In the genomic region with DNA sequence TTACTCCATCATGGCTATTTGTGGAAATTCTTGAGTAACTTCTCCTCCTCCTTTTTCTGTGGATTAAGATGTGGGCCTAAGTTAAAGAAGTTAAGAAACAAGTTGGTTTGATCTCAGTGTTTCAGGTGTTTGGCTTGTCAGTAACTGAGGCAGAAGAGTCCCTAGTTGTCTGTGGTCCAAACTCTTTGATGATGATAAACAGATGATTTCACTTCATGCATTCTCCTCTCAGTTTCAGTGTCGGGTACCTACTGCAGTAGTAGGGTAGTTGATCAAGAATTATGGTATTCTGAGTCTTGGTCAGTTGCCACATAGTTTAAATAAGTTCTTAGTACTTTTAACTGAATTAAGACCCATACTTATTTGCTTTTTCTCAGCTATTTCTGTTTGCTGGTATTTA, we compare ENCODE assay signal across 2 cellular contexts.
TF ChIP-seq lines count a peak whose summit lies in the region.

No MANE protein-coding gene starts in this region.

TF ChIP-seq in GM12878, 131 proteins besides CTCF, POLR2A, EP300 and RAD21 (continued from another document):
- TF ChIP-seq, protein P1, sequence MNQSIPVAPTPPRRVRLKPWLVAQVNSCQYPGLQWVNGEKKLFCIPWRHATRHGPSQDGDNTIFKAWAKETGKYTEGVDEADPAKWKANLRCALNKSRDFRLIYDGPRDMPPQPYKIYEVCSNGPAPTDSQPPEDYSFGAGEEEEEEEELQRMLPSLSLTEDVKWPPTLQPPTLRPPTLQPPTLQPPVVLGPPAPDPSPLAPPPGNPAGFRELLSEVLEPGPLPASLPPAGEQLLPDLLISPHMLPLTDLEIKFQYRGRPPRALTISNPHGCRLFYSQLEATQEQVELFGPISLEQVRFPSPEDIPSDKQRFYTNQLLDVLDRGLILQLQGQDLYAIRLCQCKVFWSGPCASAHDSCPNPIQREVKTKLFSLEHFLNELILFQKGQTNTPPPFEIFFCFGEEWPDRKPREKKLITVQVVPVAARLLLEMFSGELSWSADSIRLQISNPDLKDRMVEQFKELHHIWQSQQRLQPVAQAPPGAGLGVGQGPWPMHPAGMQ (IDR thresholded peaks at IDR 0.05; ENCODE audit: borderline replicate concordance) = no peak
- TF ChIP-seq ZNF24 (IDR thresholded peaks at IDR 0.05) = peak; percentile 95
- TF ChIP-seq BMI1 (IDR thresholded peaks at IDR 0.05; ENCODE audit: borderline replicate concordance) = no peak
- TF ChIP-seq POLR2AphosphoS2 (IDR thresholded peaks at IDR 0.05; ENCODE audit: low read depth, low read length) = no peak

TF ChIP-seq in GM23338, 12 proteins besides CTCF, POLR2A, EP300 and RAD21 (continued from another document):
- TF ChIP-seq, protein P2, sequence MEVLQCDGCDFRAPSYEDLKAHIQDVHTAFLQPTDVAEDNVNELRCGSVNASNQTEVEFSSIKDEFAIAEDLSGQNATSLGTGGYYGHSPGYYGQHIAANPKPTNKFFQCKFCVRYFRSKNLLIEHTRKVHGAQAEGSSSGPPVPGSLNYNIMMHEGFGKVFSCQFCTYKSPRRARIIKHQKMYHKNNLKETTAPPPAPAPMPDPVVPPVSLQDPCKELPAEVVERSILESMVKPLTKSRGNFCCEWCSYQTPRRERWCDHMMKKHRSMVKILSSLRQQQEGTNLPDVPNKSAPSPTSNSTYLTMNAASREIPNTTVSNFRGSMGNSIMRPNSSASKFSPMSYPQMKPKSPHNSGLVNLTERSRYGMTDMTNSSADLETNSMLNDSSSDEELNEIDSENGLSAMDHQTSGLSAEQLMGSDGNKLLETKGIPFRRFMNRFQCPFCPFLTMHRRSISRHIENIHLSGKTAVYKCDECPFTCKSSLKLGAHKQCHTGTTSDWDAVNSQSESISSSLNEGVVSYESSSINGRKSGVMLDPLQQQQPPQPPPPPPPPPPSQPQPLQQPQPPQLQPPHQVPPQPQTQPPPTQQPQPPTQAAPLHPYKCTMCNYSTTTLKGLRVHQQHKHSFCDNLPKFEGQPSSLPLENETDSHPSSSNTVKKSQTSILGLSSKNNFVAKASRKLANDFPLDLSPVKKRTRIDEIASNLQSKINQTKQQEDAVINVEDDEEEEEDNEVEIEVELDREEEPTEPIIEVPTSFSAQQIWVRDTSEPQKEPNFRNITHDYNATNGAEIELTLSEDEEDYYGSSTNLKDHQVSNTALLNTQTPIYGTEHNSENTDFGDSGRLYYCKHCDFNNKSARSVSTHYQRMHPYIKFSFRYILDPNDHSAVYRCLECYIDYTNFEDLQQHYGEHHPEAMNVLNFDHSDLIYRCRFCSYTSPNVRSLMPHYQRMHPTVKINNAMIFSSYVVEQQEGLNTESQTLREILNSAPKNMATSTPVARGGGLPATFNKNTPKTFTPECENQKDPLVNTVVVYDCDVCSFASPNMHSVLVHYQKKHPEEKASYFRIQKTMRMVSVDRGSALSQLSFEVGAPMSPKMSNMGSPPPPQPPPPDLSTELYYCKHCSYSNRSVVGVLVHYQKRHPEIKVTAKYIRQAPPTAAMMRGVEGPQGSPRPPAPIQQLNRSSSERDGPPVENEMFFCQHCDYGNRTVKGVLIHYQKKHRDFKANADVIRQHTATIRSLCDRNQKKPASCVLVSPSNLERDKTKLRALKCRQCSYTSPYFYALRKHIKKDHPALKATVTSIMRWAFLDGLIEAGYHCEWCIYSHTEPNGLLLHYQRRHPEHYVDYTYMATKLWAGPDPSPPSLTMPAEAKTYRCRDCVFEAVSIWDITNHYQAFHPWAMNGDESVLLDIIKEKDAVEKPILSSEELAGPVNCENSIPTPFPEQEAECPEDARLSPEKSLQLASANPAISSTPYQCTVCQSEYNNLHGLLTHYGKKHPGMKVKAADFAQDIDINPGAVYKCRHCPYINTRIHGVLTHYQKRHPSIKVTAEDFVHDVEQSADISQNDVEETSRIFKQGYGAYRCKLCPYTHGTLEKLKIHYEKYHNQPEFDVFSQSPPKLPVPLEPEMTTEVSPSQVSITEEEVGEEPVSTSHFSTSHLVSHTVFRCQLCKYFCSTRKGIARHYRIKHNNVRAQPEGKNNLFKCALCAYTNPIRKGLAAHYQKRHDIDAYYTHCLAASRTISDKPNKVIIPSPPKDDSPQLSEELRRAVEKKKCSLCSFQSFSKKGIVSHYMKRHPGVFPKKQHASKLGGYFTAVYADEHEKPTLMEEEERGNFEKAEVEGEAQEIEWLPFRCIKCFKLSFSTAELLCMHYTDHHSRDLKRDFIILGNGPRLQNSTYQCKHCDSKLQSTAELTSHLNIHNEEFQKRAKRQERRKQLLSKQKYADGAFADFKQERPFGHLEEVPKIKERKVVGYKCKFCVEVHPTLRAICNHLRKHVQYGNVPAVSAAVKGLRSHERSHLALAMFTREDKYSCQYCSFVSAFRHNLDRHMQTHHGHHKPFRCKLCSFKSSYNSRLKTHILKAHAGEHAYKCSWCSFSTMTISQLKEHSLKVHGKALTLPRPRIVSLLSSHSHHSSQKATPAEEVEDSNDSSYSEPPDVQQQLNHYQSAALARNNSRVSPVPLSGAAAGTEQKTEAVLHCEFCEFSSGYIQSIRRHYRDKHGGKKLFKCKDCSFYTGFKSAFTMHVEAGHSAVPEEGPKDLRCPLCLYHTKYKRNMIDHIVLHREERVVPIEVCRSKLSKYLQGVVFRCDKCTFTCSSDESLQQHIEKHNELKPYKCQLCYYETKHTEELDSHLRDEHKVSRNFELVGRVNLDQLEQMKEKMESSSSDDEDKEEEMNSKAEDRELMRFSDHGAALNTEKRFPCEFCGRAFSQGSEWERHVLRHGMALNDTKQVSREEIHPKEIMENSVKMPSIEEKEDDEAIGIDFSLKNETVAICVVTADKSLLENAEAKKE (CRISPR knock-in tag; IDR thresholded peaks at IDR 0.05) = no peak
- TF ChIP-seq CREB1 (CRISPR knock-in tag; IDR thresholded peaks at IDR 0.05; ENCODE audit: low read depth) (no peak), EZH2phosphoT487 (IDR thresholded peaks at IDR 0.05; ENCODE audit: unreplicated experiment) (no peak), ZNF331 (CRISPR knock-in tag; IDR thresholded peaks at IDR 0.05; ENCODE audit: low read depth) (no peak), STAT1 (IDR thresholded peaks at IDR 0.05; ENCODE audit: unreplicated experiment) (no peak), ZNF114 (CRISPR knock-in tag; IDR thresholded peaks at IDR 0.05) (no peak), POLR2AphosphoS5 (IDR thresholded peaks at IDR 0.05; ENCODE audit: low read depth) (no peak)
- TF ChIP-seq, protein P3, sequence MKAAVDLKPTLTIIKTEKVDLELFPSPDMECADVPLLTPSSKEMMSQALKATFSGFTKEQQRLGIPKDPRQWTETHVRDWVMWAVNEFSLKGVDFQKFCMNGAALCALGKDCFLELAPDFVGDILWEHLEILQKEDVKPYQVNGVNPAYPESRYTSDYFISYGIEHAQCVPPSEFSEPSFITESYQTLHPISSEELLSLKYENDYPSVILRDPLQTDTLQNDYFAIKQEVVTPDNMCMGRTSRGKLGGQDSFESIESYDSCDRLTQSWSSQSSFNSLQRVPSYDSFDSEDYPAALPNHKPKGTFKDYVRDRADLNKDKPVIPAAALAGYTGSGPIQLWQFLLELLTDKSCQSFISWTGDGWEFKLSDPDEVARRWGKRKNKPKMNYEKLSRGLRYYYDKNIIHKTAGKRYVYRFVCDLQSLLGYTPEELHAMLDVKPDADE (IDR thresholded peaks at IDR 0.05) = no peak
- TF ChIP-seq, protein P4, sequence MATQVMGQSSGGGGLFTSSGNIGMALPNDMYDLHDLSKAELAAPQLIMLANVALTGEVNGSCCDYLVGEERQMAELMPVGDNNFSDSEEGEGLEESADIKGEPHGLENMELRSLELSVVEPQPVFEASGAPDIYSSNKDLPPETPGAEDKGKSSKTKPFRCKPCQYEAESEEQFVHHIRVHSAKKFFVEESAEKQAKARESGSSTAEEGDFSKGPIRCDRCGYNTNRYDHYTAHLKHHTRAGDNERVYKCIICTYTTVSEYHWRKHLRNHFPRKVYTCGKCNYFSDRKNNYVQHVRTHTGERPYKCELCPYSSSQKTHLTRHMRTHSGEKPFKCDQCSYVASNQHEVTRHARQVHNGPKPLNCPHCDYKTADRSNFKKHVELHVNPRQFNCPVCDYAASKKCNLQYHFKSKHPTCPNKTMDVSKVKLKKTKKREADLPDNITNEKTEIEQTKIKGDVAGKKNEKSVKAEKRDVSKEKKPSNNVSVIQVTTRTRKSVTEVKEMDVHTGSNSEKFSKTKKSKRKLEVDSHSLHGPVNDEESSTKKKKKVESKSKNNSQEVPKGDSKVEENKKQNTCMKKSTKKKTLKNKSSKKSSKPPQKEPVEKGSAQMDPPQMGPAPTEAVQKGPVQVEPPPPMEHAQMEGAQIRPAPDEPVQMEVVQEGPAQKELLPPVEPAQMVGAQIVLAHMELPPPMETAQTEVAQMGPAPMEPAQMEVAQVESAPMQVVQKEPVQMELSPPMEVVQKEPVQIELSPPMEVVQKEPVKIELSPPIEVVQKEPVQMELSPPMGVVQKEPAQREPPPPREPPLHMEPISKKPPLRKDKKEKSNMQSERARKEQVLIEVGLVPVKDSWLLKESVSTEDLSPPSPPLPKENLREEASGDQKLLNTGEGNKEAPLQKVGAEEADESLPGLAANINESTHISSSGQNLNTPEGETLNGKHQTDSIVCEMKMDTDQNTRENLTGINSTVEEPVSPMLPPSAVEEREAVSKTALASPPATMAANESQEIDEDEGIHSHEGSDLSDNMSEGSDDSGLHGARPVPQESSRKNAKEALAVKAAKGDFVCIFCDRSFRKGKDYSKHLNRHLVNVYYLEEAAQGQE (IDR thresholded peaks at IDR 0.05; ENCODE audit: unreplicated experiment) = no peak
